Comparison of ENCODE assay signal across 8 cellular contexts in the genomic region with DNA sequence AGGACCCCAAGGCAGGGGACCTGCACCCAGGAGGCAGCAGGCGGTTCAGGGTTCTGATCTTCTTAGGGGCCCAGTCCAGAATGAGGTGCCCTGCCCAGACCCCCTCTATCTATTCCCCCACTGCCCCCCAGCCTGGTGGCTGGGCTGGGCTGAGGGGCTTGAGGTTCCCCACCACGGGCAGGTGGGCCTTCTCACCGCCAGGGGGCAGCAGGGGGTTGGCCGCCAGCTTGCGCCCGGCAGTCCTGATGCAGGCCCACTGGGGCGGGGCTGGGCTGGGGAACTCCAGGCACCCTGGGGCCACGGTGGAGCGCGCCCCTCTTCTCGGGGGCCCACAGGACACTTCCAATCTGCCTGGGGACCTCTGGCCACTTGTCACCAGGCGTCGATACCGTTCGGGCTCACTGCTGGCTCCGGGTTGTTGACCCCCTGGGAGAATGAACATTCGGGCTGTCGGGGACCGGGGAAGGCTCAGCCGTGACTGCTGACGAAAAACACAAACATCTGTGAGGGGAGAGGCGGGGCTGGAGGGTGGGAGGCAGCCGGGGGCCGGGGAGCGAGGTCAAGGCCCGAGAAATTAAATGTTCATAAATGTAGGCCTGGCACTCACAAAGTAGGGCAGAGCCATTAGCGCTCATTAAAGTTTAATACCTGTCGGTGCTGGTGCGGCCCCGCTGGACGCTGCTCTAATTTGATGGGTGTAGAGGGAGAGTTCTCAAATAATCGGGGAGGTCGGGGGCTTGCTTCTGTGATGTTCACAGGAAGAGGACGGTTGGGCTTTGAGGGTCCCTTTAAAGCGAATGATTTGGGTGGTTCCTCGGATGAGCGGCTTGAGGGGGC.
DNase-seq lines count a peak whose midpoint lies in the region; ATAC-seq, FAIRE-seq and TF ChIP-seq lines count a peak whose summit lies in the region.

No MANE protein-coding gene starts in this region.

- FAIRE-seq in GM12891 (lab: Jason Lieb, UNC): peak; percentile 63

- H3K4me2 ChIP-seq in OCI-LY1 (ENCODE audit: low read length): peak overlapping the region; percentile 24; the same call in 1 of the 2 replicates

- peak; percentile 89 for TF ChIP-seq CTCF in OCI-LY1 (IDR thresholded peaks at IDR 0.05; ENCODE audit: low read length)
- peak; percentile 84 for TF ChIP-seq CTCF in retinal pigment epithelial cell (conservative IDR thresholded peaks at IDR 0.05; ENCODE audit: low read depth, low read length)

- no peaks in the 10 kb centered on the region for H3F3A ChIP-seq in OCI-LY1 (ENCODE audit: insufficient read depth, low read length)

- H3K4me3 ChIP-seq in OCI-LY1 (ENCODE audit: low read depth, low read length, poor library complexity, severe bottlenecking): no peak overlapping the region
- no peak overlapping the region for H3K4me3 ChIP-seq in retinal pigment epithelial cell (ENCODE audit: low read length)

- no peak for ATAC-seq in HG03442 (IDR thresholded peaks at IDR 0.05; ENCODE audit: unreplicated experiment)

- no peaks in the 10 kb centered on the region for H3K9me2 ChIP-seq in OCI-LY1 (ENCODE audit: low read depth, low read length)

- H3K27ac ChIP-seq in OCI-LY1 (ENCODE audit: low read depth, low read length, poor library complexity, severe bottlenecking): no peak overlapping the region

- H3K9me3 ChIP-seq in OCI-LY1 (ENCODE audit: low read length): no peaks in the 10 kb centered on the region

- DNase-seq in GM12891 (ENCODE audit: insufficient read length, low spot score) (peak; percentile 97), activated T-helper 1 cell treated with Interleukin-2 at 50 U/mL for 16 hours (ENCODE audit: low read depth) (peak; percentile 49), germinal center (ENCODE audit: low spot score) (peak; percentile 89), retinal pigment epithelial cell (ENCODE audit: low read depth) (no peak), NCI-H1105 treated with DMSO at 0.1 percent for 48 hours (lab: John Stamatoyannopoulos, UW) (no peak), cerebellar cortex (ENCODE audit: low spot score) (no peak)

- no peak overlapping the region for H3K9ac ChIP-seq in OCI-LY1 (ENCODE audit: low read length)

- no peak for TF ChIP-seq POLR2A in GM12891 (IDR thresholded peaks at IDR 0.05; ENCODE audit: low read depth, low read length)

- H3K36me3 ChIP-seq in OCI-LY1 (ENCODE audit: insufficient read depth, low read length): no peaks in the 10 kb centered on the region

- H3K27me3 ChIP-seq in OCI-LY1 (ENCODE audit: insufficient read depth, low read length): no peaks in the 10 kb centered on the region; the same call in 1 of the 2 replicates

- no peak overlapping the region for H2AFZ ChIP-seq in OCI-LY1 (ENCODE audit: low read length)

- H3K4me1 ChIP-seq in OCI-LY1 (ENCODE audit: insufficient read depth, low read length, severe bottlenecking): no peaks in the 10 kb centered on the region

- H3K79me2 ChIP-seq in OCI-LY1 (ENCODE audit: insufficient read depth, low read length): no peaks in the 10 kb centered on the region

- no peaks in the 10 kb centered on the region for H4K20me1 ChIP-seq in OCI-LY1 (ENCODE audit: insufficient read depth, low read length)

TF ChIP-seq in GM12891, 5 proteins besides CTCF, POLR2A, EP300 and RAD21:
- no peak for TF ChIP-seq POU2F2 (IDR thresholded peaks at IDR 0.05; ENCODE audit: low read depth, low read length)
- no peak for TF ChIP-seq POLR2AphosphoS5 (IDR thresholded peaks at IDR 0.05; ENCODE audit: low read depth, low read length)
- TF ChIP-seq SPI1 (IDR thresholded peaks at IDR 0.05; ENCODE audit: low read depth, low read length): no peak
- TF ChIP-seq PAX5 (IDR thresholded peaks at IDR 0.05; ENCODE audit: insufficient read depth, low read length, severe bottlenecking): no peak
- no peak for TF ChIP-seq TAF1 (IDR thresholded peaks at IDR 0.05; ENCODE audit: low read depth, low read length)

Comparison
In these comparisons a context has a peak if more than half of its experiments do, and no peak if none do; other contexts are left out.
1. DNase-seq: peak in GM12891 (single experiment), activated T-helper 1 cell treated with Interleukin-2 at 50 U/mL for 16 hours (single experiment) and germinal center (single experiment); none in retinal pigment epithelial cell (single experiment), NCI-H1105 treated with DMSO at 0.1 percent for 48 hours (single experiment) and cerebellar cortex (single experiment).